Comparison of ENCODE assay signal across 11 cellular contexts in genomic region chr12:47889040-47889439, GRCh38. TPM values are rescaled to one million over a fixed set of nuclear protein-coding genes. Genes with fewer than 3 reads are reported as not detected.
DNase-seq lines count a peak whose midpoint lies in the region; ATAC-seq, FAIRE-seq and TF ChIP-seq lines count a peak whose summit lies in the region.
"Had no signal": no experiment of that assay in that cellular context is flagged by ENCODE, and none has a peak within 500 bp of the region (broad histone marks: within the 10 kb centered on the region; RNA-seq: fewer than 3 reads in every experiment).

No MANE protein-coding gene starts in this region.

- peak; percentile 52 for ATAC-seq in HG02973 (IDR thresholded peaks at IDR 0.05; ENCODE audit: unreplicated experiment)
- ATAC-seq: A549 had no signal

- intact Hi-C loops in activated CD4-positive, alpha-beta T cell treated with anti-CD3 and anti-CD28 coated beads, Interleukin-2, amount 10 ng/mL, durations not matched to agents 24 days and 14 days (cut with micrococcal nuclease): loop anchor here (1.0 to 10.0 kb wide), 3 partner anchors 15 to 1672 kb away; partner anchors contain the start of genes SLC38A2 and VDR

- H3K36me3 Mint-ChIP-seq in activated CD4-positive, alpha-beta T cell treated with anti-CD3 and anti-CD28 coated beads, Interleukin-2, amount 10 ng/mL, durations not matched to agents 24 days and 14 days (ENCODE audit: low read depth): peaks cover 86% of the 10 kb centered on the region
- no peaks in the 10 kb centered on the region for H3K36me3 Mint-ChIP-seq in neural crest cell (ENCODE audit: low read depth)

- peak overlapping the region; percentile 91 for H3K4me3 Mint-ChIP-seq in activated CD4-positive, alpha-beta T cell treated with anti-CD3 and anti-CD28 coated beads, Interleukin-2, amount 10 ng/mL, durations not matched to agents 24 days and 14 days
- no peak overlapping the region for H3K4me3 Mint-ChIP-seq in neural crest cell

- H3K27me3 Mint-ChIP-seq in activated CD4-positive, alpha-beta T cell treated with anti-CD3 and anti-CD28 coated beads, Interleukin-2, amount 10 ng/mL, durations not matched to agents 24 days and 14 days: no peaks in the 10 kb centered on the region
- no peaks in the 10 kb centered on the region for H3K27me3 Mint-ChIP-seq in neural crest cell (ENCODE audit: low read depth)

- TF ChIP-seq CTCF in neural crest cell (conservative IDR thresholded peaks at IDR 0.05) (no peak), D721Med (IDR thresholded peaks at IDR 0.05; ENCODE audit: insufficient read depth, missing control alignments) (no peak)

- peaks cover 4% of the 10 kb centered on the region for H3K9me3 Mint-ChIP-seq in activated CD4-positive, alpha-beta T cell treated with anti-CD3 and anti-CD28 coated beads, Interleukin-2, amount 10 ng/mL, durations not matched to agents 24 days and 14 days
- no peaks in the 10 kb centered on the region for H3K9me3 Mint-ChIP-seq in neural crest cell

- peak overlapping the region; percentile 99 for H3K27ac Mint-ChIP-seq in activated CD4-positive, alpha-beta T cell treated with anti-CD3 and anti-CD28 coated beads, Interleukin-2, amount 10 ng/mL, durations not matched to agents 24 days and 14 days
- peak overlapping the region; percentile 48 for H3K27ac Mint-ChIP-seq in neural crest cell (ENCODE audit: unreplicated experiment)

- H3K4me1 Mint-ChIP-seq in activated CD4-positive, alpha-beta T cell treated with anti-CD3 and anti-CD28 coated beads, Interleukin-2, amount 10 ng/mL, durations not matched to agents 24 days and 14 days: peaks cover 91% of the 10 kb centered on the region
- H3K4me1 Mint-ChIP-seq in neural crest cell: peaks cover 11% of the 10 kb centered on the region

- FAIRE-seq in D721Med (lab: Jason Lieb, UNC): no peak
- FAIRE-seq: A549, endometrium had no signal

- peak; percentile 89 for DNase-seq in activated CD4-positive, alpha-beta T cell treated with anti-CD3 and anti-CD28 coated beads, Interleukin-2, amount 10 ng/mL, durations not matched to agents 24 days and 14 days
- DNase-seq in activated CD4-positive, alpha-beta T cell treated with anti-CD3 and anti-CD28 coated beads for 4 hours: no peak
- DNase-seq in UCSD-AML1 (lab: John Stamatoyannopoulos, UW; ENCODE audit: unreplicated experiment) (peak; percentile 33), neural crest cell (ENCODE audit: low read depth, low spot score) (no peak), D721Med (ENCODE audit: insufficient read length, low spot score) (no peak), A172 (ENCODE audit: low spot score) (no peak), C1 segment of cervical spinal cord (lab: John Stamatoyannopoulos, UW) (no peak)
- DNase-seq: stimulated activated CD4-positive, alpha-beta T cell treated with anti-CD3 and anti-CD28 coated beads, Interleukin-2, amount 100 ng/mL, for 24 hours had no signal

RNA-seq across cellular contexts. Expression of gene VDR, which starts 15.8 kb away (rescaled TPM):
- 267 and 277 TPM in 2 replicates for total RNA-seq in activated CD4-positive, alpha-beta T cell treated with anti-CD3 and anti-CD28 coated beads, Interleukin-2, amount 10 ng/mL, durations not matched to agents 24 days and 14 days
- not detected in 2 replicates for total RNA-seq in neural crest cell
- total RNA-seq in A172 (2014; rRNA removed; shearing (Covaris generic)): 2.5 and 3.3 TPM in 2 replicates

Comparison
In these comparisons a context has a peak if more than half of its experiments do, and no peak if none do; other contexts are left out.
1. DNase-seq: peak in activated CD4-positive, alpha-beta T cell treated with anti-CD3 and anti-CD28 coated beads, Interleukin-2, amount 10 ng/mL, durations not matched to agents 24 days and 14 days (single experiment) and UCSD-AML1 (single experiment); none in activated CD4-positive, alpha-beta T cell treated with anti-CD3 and anti-CD28 coated beads for 4 hours (0 of 2), neural crest cell (single experiment), D721Med (single experiment), A172 (single experiment) and C1 segment of cervical spinal cord (0 of 14).
2. RNA of gene VDR, which starts 15.8 kb away (total RNA-seq): 267 to 277 TPM in activated CD4-positive, alpha-beta T cell treated with anti-CD3 and anti-CD28 coated beads, Interleukin-2, amount 10 ng/mL, durations not matched to agents 24 days and 14 days; 2.5 to 3.3 TPM in A172 and not detected in neural crest cell; every median in the first group is over 10 times any median in the second.